In the genomic region with DNA sequence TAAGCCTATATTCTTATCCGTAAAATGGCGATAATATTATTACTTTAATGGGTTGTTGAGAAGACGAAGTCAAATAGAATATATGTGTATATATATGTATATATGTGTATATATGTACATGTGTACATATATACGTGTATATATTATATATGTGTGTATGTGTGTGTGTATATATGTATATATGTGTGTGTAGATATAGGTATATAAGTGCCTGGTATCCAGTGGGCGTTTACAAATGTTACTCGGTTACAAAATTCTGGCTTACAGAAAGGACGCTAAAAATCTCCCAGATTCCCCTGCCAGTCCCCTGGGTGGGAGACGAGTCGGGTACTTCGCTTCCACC, we compare ENCODE assay signal across 8 cellular contexts. TPM values are rescaled to one million over a fixed set of nuclear protein-coding genes. Genes with fewer than 3 reads are reported as not detected.
DNase-seq lines count a peak whose midpoint lies in the region; ATAC-seq and TF ChIP-seq lines count a peak whose summit lies in the region.

No MANE protein-coding gene starts in this region.

- H3K9me3 Mint-ChIP-seq in Caco-2 (ENCODE audit: unreplicated experiment) = no peaks in the 10 kb centered on the region

- CTCF ChIA-PET in Caco-2 (lab: Charles Lee) = interaction anchor here (0.6 kb wide), 2 partner anchors 111 to 186 kb away, joined by 3 read pairs; no protein-coding TSS in a partner anchor

- peak; percentile 24 for ATAC-seq in HG02870 (IDR thresholded peaks at IDR 0.05; ENCODE audit: unreplicated experiment)
- ATAC-seq in lung (ENCODE audit: insufficient read depth, low FRiP score) = no peak

- intact Hi-C loops in Caco-2 (cut with micrococcal nuclease; ENCODE audit: unreplicated experiment) (no loop called here), adrenal gland (cut with DNase I) (no loop called here)

- peak overlapping the region in 4 of 5 donors; percentile 86 to 94 (median 90) for H3K27ac ChIP-seq in adrenal gland
- H3K27ac ChIP-seq in lung (ENCODE audit: low read depth in 1 of 2, low read length in 1 of 2) = peak overlapping the region; percentile 81 to 92

- 15 to 23% (median 21%) methylated on average over 10 of the region's 10 CpGs for WGBS in adrenal gland, 4 donors
- 23 to 26% methylated on average over 10 of the region's 10 CpGs for WGBS in lung, 2 donors

- peak overlapping the region; percentile 99 for H3K4me3 Mint-ChIP-seq in Caco-2 (ENCODE audit: unreplicated experiment)

- TF ChIP-seq POLR2A in adrenal gland (IDR thresholded peaks at IDR 0.05) = no peak

- no peaks in the 10 kb centered on the region for H3K36me3 ChIP-seq in Caco-2 (ENCODE audit: control insufficient read depth, insufficient read depth, low read length)
- H3K36me3 ChIP-seq in adrenal gland (replicated peaks in 1 of 2) = no peaks in the 10 kb centered on the region
- H3K36me3 ChIP-seq in lung (ENCODE audit: control insufficient read depth in 2 of 2, insufficient read depth in 2 of 2, low read length in 2 of 2) = no peaks in the 10 kb centered on the region

- DNase-seq in Caco-2 (no peak), adrenal gland (no peak), lung (ENCODE audit: low spot score) (no peak), ureter (ENCODE audit: low spot score) (no peak), NCI-H1436 (lab: John Stamatoyannopoulos, UW) (no peak), GM13976 (ENCODE audit: low spot score) (no peak), kidney tubule cell (ENCODE audit: low spot score) (no peak)

- H3K36me3 Mint-ChIP-seq in Caco-2 (ENCODE audit: insufficient read depth, unreplicated experiment) = no peaks in the 10 kb centered on the region

- no peaks in the 10 kb centered on the region for H3K9me3 ChIP-seq in Caco-2
- H3K9me3 ChIP-seq in adrenal gland (replicated peaks in 1 of 3) = no peaks in the 10 kb centered on the region
- no peaks in the 10 kb centered on the region for H3K9me3 ChIP-seq in lung (ENCODE audit: control insufficient read depth in 2 of 2, insufficient read depth in 1 of 2, low read length in 1 of 2)

- H3K27ac Mint-ChIP-seq in Caco-2 (ENCODE audit: unreplicated experiment) = peak overlapping the region; percentile 94

- H3K4me3 ChIP-seq in Caco-2 (ENCODE audit: low read depth, low read length) = peak overlapping the region; percentile 83
- peak overlapping the region in 3 of 4 donors; percentile 72 to 95 (median 91) for H3K4me3 ChIP-seq in adrenal gland
- peak overlapping the region; percentile 92 for H3K4me3 ChIP-seq in lung

- H3K27me3 ChIP-seq in Caco-2 (replicated peaks; ENCODE audit: control insufficient read depth, insufficient read depth, low read length) (no peaks in the 10 kb centered on the region), adrenal gland (no peaks in the 10 kb centered on the region), lung (ENCODE audit: control insufficient read depth, insufficient read depth) (no peaks in the 10 kb centered on the region)

- POLR2A ChIA-PET in Caco-2 (lab: Charles Lee) = interaction anchor here (0.6 kb wide), 1 partner anchor 943 kb away, joined by 3 read pairs; no protein-coding TSS in a partner anchor

- no TSS peak for BruUV-seq in Caco-2 (replicated peaks; lab: Mats Ljungman, UMichigan)

- peaks cover 11% of the 10 kb centered on the region; the same call in 1 of the 2 replicates for H3K4me1 ChIP-seq in Caco-2
- peaks cover 4 to 24% of the 10 kb centered on the region in 2 donors for H3K4me1 ChIP-seq in adrenal gland (replicated peaks in 1 of 2)
- no peaks in the 10 kb centered on the region for H3K4me1 ChIP-seq in lung (ENCODE audit: control insufficient read depth in 2 of 2, insufficient read depth in 2 of 2, low read length in 2 of 2)

- TF ChIP-seq CTCF in Caco-2 (IDR thresholded peaks at IDR 0.05; ENCODE audit: insufficient read depth in 1 of 2, low read depth in 1 of 2, low read length in 1 of 2, severe bottlenecking in 1 of 2, unreplicated experiment in 1 of 2) (no peak), adrenal gland (IDR thresholded peaks at IDR 0.05) (no peak), lung (IDR thresholded peaks at IDR 0.05; ENCODE audit: control extremely low read depth, extremely low read depth) (no peak), GM13976 (IDR thresholded peaks at IDR 0.05; ENCODE audit: borderline replicate concordance, control extremely low read depth, extremely low read depth, insufficient read depth, missing control alignments) (no peak)

- in situ Hi-C loops in GM13976 (cut with MboI; ENCODE audit: low sequenced_read_pairs, unreplicated experiment) = no loop called here

- no peaks in the 10 kb centered on the region for H3K27me3 Mint-ChIP-seq in Caco-2 (ENCODE audit: insufficient read depth, unreplicated experiment)

- no peaks in the 10 kb centered on the region for H3K4me1 Mint-ChIP-seq in Caco-2 (ENCODE audit: low read depth, unreplicated experiment)

RNA-seq across cellular contexts. Expression of gene MTX2, which starts 0.3 kb away (rescaled TPM):
- 33.3 and 33.7 TPM in 2 replicates for total RNA-seq in Caco-2 (2022)
- 10 to 100 TPM; 21.2 to 56.3 (median 31.6) TPM for total RNA-seq in adrenal gland
- polyA plus RNA-seq in adrenal gland = 10 to 100 TPM; 41.6 to 79.4 (median 52.3) TPM
- 10 to 100 TPM; 20.2 to 27.7 TPM for total RNA-seq in lung
- 10 to 100 TPM; 27.8 to 42.1 TPM for polyA plus RNA-seq in lung
- 28.4 TPM for total RNA-seq in ureter
